Comparison of ENCODE assay signal across 1 cellular context in the genomic region with DNA sequence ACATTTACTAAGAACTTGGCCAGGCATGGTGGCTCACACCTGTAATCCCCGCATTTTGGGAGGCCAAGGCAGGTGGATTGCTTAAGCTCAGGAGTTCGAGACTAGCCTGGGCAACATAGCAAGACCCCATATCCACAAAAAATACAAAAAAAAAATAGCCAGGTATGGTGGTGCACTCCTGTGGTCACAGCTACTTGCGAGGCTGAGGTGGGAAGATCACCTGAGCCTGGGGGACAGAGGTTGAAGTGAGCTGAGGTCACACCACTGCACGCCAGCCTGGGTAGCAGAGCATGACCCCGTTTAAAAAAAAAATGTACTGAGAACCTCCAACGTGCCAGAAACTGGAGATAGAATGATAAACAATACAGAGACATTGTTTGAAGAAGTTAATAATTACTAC.
TF ChIP-seq lines count a peak whose summit lies in the region.

No MANE protein-coding gene starts in this region.

TF ChIP-seq in GM12878, 131 proteins besides CTCF, POLR2A, EP300 and RAD21 (continued from another document):
- TF ChIP-seq ZBTB11 (CRISPR knock-in tag; IDR thresholded peaks at IDR 0.05) = no peak
- no peak for TF ChIP-seq IRF4 (IDR thresholded peaks at IDR 0.05; ENCODE audit: low read depth, low read length)
- TF ChIP-seq, protein P1, sequence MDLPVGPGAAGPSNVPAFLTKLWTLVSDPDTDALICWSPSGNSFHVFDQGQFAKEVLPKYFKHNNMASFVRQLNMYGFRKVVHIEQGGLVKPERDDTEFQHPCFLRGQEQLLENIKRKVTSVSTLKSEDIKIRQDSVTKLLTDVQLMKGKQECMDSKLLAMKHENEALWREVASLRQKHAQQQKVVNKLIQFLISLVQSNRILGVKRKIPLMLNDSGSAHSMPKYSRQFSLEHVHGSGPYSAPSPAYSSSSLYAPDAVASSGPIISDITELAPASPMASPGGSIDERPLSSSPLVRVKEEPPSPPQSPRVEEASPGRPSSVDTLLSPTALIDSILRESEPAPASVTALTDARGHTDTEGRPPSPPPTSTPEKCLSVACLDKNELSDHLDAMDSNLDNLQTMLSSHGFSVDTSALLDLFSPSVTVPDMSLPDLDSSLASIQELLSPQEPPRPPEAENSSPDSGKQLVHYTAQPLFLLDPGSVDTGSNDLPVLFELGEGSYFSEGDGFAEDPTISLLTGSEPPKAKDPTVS (IDR thresholded peaks at IDR 0.05; ENCODE audit: low read depth, low read length) = no peak
- TF ChIP-seq BACH1 (IDR thresholded peaks at IDR 0.05; ENCODE audit: borderline replicate concordance) = no peak
- no peak for TF ChIP-seq RCOR1 (conservative IDR thresholded peaks at IDR 0.05; ENCODE audit: low read depth, low read length)
- peak; percentile 61; the same call in 1 of the 2 replicates for TF ChIP-seq DPF2 (IDR thresholded peaks at IDR 0.05)
- no peak for TF ChIP-seq NR2C2 (IDR thresholded peaks at IDR 0.05; ENCODE audit: borderline replicate concordance, control insufficient read depth, insufficient read length, low read depth)
- peak; percentile 71; the same call in 1 of the 2 replicates for TF ChIP-seq NBN (IDR thresholded peaks at IDR 0.05)
- no peak for TF ChIP-seq EZH2 (IDR thresholded peaks at IDR 0.05; ENCODE audit: borderline replicate concordance, control insufficient read depth, low read depth, low read length)
- TF ChIP-seq CBFB (IDR thresholded peaks at IDR 0.05; ENCODE audit: low read depth) = no peak
- no peak for TF ChIP-seq JUND (IDR thresholded peaks at IDR 0.05; ENCODE audit: low read depth, low read length)
- no peak for TF ChIP-seq PKNOX1 (IDR thresholded peaks at IDR 0.05)
- TF ChIP-seq SP1 (IDR thresholded peaks at IDR 0.05; ENCODE audit: low read depth, low read length) = no peak
- TF ChIP-seq RB1 (IDR thresholded peaks at IDR 0.05; ENCODE audit: borderline replicate concordance) = no peak
- TF ChIP-seq BHLHE40 (IDR thresholded peaks at IDR 0.05; ENCODE audit: borderline replicate concordance in 1 of 2, low read depth in 2 of 2, low read length in 1 of 2) = peak; percentile 68 to 88; a peak in 3 of 4 replicates
- peak; percentile 92 for TF ChIP-seq PAX5 (IDR thresholded peaks at IDR 0.05; ENCODE audit: borderline replicate concordance, low read depth, low read length)
- no peak for TF ChIP-seq FOXM1 (IDR thresholded peaks at IDR 0.05; ENCODE audit: low read depth, low read length)
- no peak; the same call in 1 of the 2 replicates for TF ChIP-seq PAX8 (IDR thresholded peaks at IDR 0.05)
- TF ChIP-seq GABPA (IDR thresholded peaks at IDR 0.05; ENCODE audit: low read depth) = no peak
- TF ChIP-seq ATF7 (IDR thresholded peaks at IDR 0.05; ENCODE audit: low read depth) = peak; percentile 81
- peak; percentile 52 for TF ChIP-seq IKZF1 (conservative IDR thresholded peaks at IDR 0.05)
- no peak for TF ChIP-seq TBL1XR1 (IDR thresholded peaks at IDR 0.05; ENCODE audit: low read depth, low read length)
- TF ChIP-seq BMI1 (IDR thresholded peaks at IDR 0.05; ENCODE audit: borderline replicate concordance) = peak; percentile 21; the same call in 1 of the 2 replicates
- TF ChIP-seq ZNF217 (IDR thresholded peaks at IDR 0.05) = peak; percentile 90
- TF ChIP-seq, protein P2, sequence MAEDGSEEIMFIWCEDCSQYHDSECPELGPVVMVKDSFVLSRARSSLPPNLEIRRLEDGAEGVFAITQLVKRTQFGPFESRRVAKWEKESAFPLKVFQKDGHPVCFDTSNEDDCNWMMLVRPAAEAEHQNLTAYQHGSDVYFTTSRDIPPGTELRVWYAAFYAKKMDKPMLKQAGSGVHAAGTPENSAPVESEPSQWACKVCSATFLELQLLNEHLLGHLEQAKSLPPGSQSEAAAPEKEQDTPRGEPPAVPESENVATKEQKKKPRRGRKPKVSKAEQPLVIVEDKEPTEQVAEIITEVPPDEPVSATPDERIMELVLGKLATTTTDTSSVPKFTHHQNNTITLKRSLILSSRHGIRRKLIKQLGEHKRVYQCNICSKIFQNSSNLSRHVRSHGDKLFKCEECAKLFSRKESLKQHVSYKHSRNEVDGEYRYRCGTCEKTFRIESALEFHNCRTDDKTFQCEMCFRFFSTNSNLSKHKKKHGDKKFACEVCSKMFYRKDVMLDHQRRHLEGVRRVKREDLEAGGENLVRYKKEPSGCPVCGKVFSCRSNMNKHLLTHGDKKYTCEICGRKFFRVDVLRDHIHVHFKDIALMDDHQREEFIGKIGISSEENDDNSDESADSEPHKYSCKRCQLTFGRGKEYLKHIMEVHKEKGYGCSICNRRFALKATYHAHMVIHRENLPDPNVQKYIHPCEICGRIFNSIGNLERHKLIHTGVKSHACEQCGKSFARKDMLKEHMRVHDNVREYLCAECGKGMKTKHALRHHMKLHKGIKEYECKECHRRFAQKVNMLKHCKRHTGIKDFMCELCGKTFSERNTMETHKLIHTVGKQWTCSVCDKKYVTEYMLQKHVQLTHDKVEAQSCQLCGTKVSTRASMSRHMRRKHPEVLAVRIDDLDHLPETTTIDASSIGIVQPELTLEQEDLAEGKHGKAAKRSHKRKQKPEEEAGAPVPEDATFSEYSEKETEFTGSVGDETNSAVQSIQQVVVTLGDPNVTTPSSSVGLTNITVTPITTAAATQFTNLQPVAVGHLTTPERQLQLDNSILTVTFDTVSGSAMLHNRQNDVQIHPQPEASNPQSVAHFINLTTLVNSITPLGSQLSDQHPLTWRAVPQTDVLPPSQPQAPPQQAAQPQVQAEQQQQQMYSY (CRISPR knock-in tag; IDR thresholded peaks at IDR 0.05) = no peak
- no peak for TF ChIP-seq HDGF (IDR thresholded peaks at IDR 0.05)
- no peak for TF ChIP-seq KAT2A (conservative IDR thresholded peaks at IDR 0.05; ENCODE audit: control insufficient read depth, low read depth, low read length)
- TF ChIP-seq SMARCA5 (IDR thresholded peaks at IDR 0.05) = peak; percentile 79; the same call in 1 of the 2 replicates
- no peak for TF ChIP-seq RFX5 (IDR thresholded peaks at IDR 0.05; ENCODE audit: low read depth, low read length)
- peak; percentile 55 for TF ChIP-seq BCL11A (IDR thresholded peaks at IDR 0.05; ENCODE audit: low read depth, low read length)
- TF ChIP-seq RUNX3 (IDR thresholded peaks at IDR 0.05; ENCODE audit: low read length) = no peak
- TF ChIP-seq, protein P3, sequence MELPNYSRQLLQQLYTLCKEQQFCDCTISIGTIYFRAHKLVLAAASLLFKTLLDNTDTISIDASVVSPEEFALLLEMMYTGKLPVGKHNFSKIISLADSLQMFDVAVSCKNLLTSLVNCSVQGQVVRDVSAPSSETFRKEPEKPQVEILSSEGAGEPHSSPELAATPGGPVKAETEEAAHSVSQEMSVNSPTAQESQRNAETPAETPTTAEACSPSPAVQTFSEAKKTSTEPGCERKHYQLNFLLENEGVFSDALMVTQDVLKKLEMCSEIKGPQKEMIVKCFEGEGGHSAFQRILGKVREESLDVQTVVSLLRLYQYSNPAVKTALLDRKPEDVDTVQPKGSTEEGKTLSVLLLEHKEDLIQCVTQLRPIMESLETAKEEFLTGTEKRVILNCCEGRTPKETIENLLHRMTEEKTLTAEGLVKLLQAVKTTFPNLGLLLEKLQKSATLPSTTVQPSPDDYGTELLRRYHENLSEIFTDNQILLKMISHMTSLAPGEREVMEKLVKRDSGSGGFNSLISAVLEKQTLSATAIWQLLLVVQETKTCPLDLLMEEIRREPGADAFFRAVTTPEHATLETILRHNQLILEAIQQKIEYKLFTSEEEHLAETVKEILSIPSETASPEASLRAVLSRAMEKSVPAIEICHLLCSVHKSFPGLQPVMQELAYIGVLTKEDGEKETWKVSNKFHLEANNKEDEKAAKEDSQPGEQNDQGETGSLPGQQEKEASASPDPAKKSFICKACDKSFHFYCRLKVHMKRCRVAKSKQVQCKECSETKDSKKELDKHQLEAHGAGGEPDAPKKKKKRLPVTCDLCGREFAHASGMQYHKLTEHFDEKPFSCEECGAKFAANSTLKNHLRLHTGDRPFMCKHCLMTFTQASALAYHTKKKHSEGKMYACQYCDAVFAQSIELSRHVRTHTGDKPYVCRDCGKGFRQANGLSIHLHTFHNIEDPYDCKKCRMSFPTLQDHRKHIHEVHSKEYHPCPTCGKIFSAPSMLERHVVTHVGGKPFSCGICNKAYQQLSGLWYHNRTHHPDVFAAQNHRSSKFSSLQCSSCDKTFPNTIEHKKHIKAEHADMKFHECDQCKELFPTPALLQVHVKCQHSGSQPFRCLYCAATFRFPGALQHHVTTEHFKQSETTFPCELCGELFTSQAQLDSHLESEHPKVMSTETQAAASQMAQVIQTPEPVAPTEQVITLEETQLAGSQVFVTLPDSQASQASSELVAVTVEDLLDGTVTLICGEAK (IDR thresholded peaks at IDR 0.05; ENCODE audit: borderline replicate concordance) = no peak
- peak; percentile 87 for TF ChIP-seq MTA2 (IDR thresholded peaks at IDR 0.05; ENCODE audit: low read depth)
- TF ChIP-seq, protein P4, sequence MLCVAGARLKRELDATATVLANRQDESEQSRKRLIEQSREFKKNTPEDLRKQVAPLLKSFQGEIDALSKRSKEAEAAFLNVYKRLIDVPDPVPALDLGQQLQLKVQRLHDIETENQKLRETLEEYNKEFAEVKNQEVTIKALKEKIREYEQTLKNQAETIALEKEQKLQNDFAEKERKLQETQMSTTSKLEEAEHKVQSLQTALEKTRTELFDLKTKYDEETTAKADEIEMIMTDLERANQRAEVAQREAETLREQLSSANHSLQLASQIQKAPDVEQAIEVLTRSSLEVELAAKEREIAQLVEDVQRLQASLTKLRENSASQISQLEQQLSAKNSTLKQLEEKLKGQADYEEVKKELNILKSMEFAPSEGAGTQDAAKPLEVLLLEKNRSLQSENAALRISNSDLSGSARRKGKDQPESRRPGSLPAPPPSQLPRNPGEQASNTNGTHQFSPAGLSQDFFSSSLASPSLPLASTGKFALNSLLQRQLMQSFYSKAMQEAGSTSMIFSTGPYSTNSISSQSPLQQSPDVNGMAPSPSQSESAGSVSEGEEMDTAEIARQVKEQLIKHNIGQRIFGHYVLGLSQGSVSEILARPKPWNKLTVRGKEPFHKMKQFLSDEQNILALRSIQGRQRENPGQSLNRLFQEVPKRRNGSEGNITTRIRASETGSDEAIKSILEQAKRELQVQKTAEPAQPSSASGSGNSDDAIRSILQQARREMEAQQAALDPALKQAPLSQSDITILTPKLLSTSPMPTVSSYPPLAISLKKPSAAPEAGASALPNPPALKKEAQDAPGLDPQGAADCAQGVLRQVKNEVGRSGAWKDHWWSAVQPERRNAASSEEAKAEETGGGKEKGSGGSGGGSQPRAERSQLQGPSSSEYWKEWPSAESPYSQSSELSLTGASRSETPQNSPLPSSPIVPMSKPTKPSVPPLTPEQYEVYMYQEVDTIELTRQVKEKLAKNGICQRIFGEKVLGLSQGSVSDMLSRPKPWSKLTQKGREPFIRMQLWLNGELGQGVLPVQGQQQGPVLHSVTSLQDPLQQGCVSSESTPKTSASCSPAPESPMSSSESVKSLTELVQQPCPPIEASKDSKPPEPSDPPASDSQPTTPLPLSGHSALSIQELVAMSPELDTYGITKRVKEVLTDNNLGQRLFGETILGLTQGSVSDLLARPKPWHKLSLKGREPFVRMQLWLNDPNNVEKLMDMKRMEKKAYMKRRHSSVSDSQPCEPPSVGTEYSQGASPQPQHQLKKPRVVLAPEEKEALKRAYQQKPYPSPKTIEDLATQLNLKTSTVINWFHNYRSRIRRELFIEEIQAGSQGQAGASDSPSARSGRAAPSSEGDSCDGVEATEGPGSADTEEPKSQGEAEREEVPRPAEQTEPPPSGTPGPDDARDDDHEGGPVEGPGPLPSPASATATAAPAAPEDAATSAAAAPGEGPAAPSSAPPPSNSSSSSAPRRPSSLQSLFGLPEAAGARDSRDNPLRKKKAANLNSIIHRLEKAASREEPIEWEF (IDR thresholded peaks at IDR 0.05; ENCODE audit: insufficient replicate concordance, low read depth, low read length) = no peak
